Comparison of ENCODE assay signal across 34 cellular contexts in genomic region chrX:107298276-107298675, GRCh38.
"Had no signal": no experiment of that assay in that cellular context is flagged by ENCODE, and none has a peak within 500 bp of the region (broad histone marks: within the 10 kb centered on the region; RNA-seq: fewer than 3 reads in every experiment).

No MANE protein-coding gene starts in this region.

- H3K27me3 Mint-ChIP-seq: activated naive CD4-positive, alpha-beta T cell treated with anti-CD3 and anti-CD28 coated beads, Interleukin-2, amount 10 ng/mL, durations not matched to agents 7 days and 5 days had no signal

- H3K9me3 ChIP-seq: MG63 had no signal

- H3K9me3 Mint-ChIP-seq: activated B cell treated with CpG ODN at 0.5 μM for 24 hours; activated CD4-positive, alpha-beta memory T cell treated with anti-CD3 and anti-CD28 coated beads, Interleukin-2, amount 10 ng/mL, durations not matched to agents 7 days and 5 days; activated naive CD4-positive, alpha-beta T cell treated with anti-CD3 and anti-CD28 coated beads, Interleukin-2, amount 10 ng/mL, durations not matched to agents 7 days and 5 days; activated naive CD8-positive, alpha-beta T cell treated with anti-CD3 and anti-CD28 coated beads, Interleukin-2, amount 50 U/mL, for 24 hours had no signal

- H3K4me3 Mint-ChIP-seq: activated B cell treated with CpG ODN at 0.5 μM for 24 hours; activated CD4-positive, alpha-beta memory T cell treated with anti-CD3 and anti-CD28 coated beads, Interleukin-2, amount 10 ng/mL, durations not matched to agents 7 days and 5 days; activated CD8-positive, alpha-beta memory T cell treated with anti-CD3 and anti-CD28 coated beads, Interleukin-2, amount 10 ng/mL, durations not matched to agents 7 days and 5 days; activated naive CD4-positive, alpha-beta T cell treated with anti-CD3 and anti-CD28 coated beads, Interleukin-2, amount 10 ng/mL, durations not matched to agents 7 days and 5 days; activated naive CD8-positive, alpha-beta T cell; activated naive CD8-positive, alpha-beta T cell treated with anti-CD3 and anti-CD28 coated beads, Interleukin-2, amount 50 U/mL, for 24 hours had no signal

- H3K27ac ChIP-seq: cardiac muscle cell, RWPE1, VCaP had no signal

- H3K4me1 Mint-ChIP-seq: activated B cell treated with CpG ODN at 0.5 μM for 24 hours; activated CD4-positive, alpha-beta memory T cell treated with anti-CD3 and anti-CD28 coated beads, Interleukin-2, amount 10 ng/mL, durations not matched to agents 7 days and 5 days; activated CD8-positive, alpha-beta memory T cell treated with anti-CD3 and anti-CD28 coated beads, Interleukin-2, amount 10 ng/mL, durations not matched to agents 7 days and 5 days; activated naive CD4-positive, alpha-beta T cell treated with anti-CD3 and anti-CD28 coated beads, Interleukin-2, amount 10 ng/mL, durations not matched to agents 7 days and 5 days; activated naive CD8-positive, alpha-beta T cell treated with anti-CD3 and anti-CD28 coated beads, Interleukin-2, amount 50 U/mL, for 24 hours had no signal

- H3K36me3 ChIP-seq: cardiac muscle cell, MG63 had no signal

- H3K4me3 ChIP-seq: cardiac muscle cell, MG63 had no signal

- H3K36me3 Mint-ChIP-seq: activated CD8-positive, alpha-beta memory T cell treated with anti-CD3 and anti-CD28 coated beads, Interleukin-2, amount 10 ng/mL, durations not matched to agents 7 days and 5 days; activated naive CD4-positive, alpha-beta T cell treated with anti-CD3 and anti-CD28 coated beads, Interleukin-2, amount 10 ng/mL, durations not matched to agents 7 days and 5 days; activated naive CD8-positive, alpha-beta T cell had no signal

- DNase-seq: activated B cell treated with CpG ODN at 0.5 μM for 24 hours; activated CD4-positive, alpha-beta memory T cell treated with anti-CD3 and anti-CD28 coated beads, Interleukin-2, amount 10 ng/mL, durations not matched to agents 7 days and 5 days; activated CD4-positive, alpha-beta T cell treated with anti-CD3 and anti-CD28 coated beads for 4 hours; activated CD4-positive, CD25-positive, alpha-beta regulatory T cell treated with anti-CD3 and anti-CD28 coated beads, Interleukin-2, amount 50 U/mL, for 72 hours; activated CD8-positive, alpha-beta memory T cell treated with anti-CD3 and anti-CD28 coated beads for 24 hours; activated CD8-positive, alpha-beta memory T cell treated with anti-CD3 and anti-CD28 coated beads, Interleukin-2, amount 10 ng/mL, durations not matched to agents 7 days and 5 days; activated CD8-positive, alpha-beta memory T cell treated with anti-CD3 and anti-CD28 coated beads, Interleukin-2, amount 50 U/mL, for 48 hours; activated effector memory CD4-positive, alpha-beta T cell treated with Interleukin-2 at 50 U/mL for 16 hours; activated naive CD4-positive, alpha-beta T cell treated with anti-CD3 and anti-CD28 coated beads, Interleukin-2, amount 10 ng/mL, durations not matched to agents 7 days and 5 days; activated naive CD8-positive, alpha-beta T cell treated with anti-CD3 and anti-CD28 coated beads, Interleukin-2, amount 50 U/mL, for 24 hours; activated T-cell treated with anti-CD3 and anti-CD28 coated beads, Interleukin-2, amount 50 U/mL, for 48 hours; anterior cingulate cortex; Kasumi-1; KG1; MG63; NCI-H1048; NCI-H1105 treated with DMSO at 0.1 percent for 48 hours; NCI-H1436; NCI-H1694; NCI-H1930; NCI-H2081 treated with DMSO at 0.1 percent for 48 hours; NCI-H345; NCI-H526; NCI-H748 treated with DMSO at 0.1 percent for 48 hours; NK-92 treated with Interleukin-12 subunit alpha and Interleukin-12 subunit beta, amount 100 ng/mL, for 24 hours; PC-3; SW 1271; T-helper 1 cell; T-helper 2 cell; T-helper 9 cell had no signal

- H3K27me3 ChIP-seq: cardiac muscle cell, MG63 had no signal

- H3K27ac Mint-ChIP-seq: activated B cell treated with CpG ODN at 0.5 μM for 24 hours; activated CD4-positive, alpha-beta memory T cell treated with anti-CD3 and anti-CD28 coated beads, Interleukin-2, amount 10 ng/mL, durations not matched to agents 7 days and 5 days; activated CD8-positive, alpha-beta memory T cell treated with anti-CD3 and anti-CD28 coated beads, Interleukin-2, amount 10 ng/mL, durations not matched to agents 7 days and 5 days; activated naive CD4-positive, alpha-beta T cell treated with anti-CD3 and anti-CD28 coated beads, Interleukin-2, amount 10 ng/mL, durations not matched to agents 7 days and 5 days; activated naive CD8-positive, alpha-beta T cell; activated naive CD8-positive, alpha-beta T cell treated with anti-CD3 and anti-CD28 coated beads, Interleukin-2, amount 50 U/mL, for 24 hours had no signal
